Comparison of ENCODE assay signal across 1 cellular context in the genomic region with DNA sequence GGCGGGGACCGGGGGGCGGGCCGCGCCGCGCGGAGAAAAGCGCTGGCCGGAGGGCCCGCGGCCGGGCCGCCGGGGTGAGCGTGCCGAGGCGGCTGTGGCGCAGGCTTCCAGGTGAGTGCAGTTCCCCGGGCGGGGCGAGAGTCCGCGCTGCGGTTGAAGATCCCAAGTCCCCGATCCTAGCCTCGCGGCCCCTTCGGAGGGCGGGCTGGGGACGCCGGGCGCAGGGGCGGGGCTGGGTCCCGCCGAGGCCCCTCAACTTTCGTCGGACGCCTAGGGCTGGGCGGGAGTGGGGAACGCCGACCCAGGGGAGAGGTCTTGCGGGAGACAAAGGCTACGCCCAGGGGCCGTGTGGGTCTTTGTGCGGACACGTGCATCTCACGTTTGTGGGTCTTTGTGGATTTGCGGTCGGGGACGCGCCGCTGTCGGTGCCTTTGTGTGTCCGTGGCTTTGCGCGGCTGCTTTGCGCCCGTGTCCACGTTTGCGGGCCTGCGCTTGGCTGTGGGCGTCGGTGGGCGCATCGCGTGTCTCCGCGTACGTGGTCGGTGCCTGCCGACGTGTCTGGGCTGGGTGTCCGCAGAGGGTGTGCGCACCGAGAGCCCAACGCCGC.
A peak's percentile ranks its signal among the peaks of the same experiment; 100 is the strongest.
TF ChIP-seq lines count a peak whose summit lies in the region.

A gene with protein sequence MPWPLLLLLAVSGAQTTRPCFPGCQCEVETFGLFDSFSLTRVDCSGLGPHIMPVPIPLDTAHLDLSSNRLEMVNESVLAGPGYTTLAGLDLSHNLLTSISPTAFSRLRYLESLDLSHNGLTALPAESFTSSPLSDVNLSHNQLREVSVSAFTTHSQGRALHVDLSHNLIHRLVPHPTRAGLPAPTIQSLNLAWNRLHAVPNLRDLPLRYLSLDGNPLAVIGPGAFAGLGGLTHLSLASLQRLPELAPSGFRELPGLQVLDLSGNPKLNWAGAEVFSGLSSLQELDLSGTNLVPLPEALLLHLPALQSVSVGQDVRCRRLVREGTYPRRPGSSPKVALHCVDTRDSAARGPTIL (plus strand): TSS at position 63 of the 607 bp plus-strand sequence. CDS start 12,261 bp downstream, outside the sequence.

TF ChIP-seq in HepG2, 621 proteins besides CTCF, POLR2A, EP300 and RAD21 (continued from another document and continues in another):
- TF ChIP-seq PHF8 (CRISPR knock-in tag; IDR thresholded peaks at IDR 0.05) (peak; percentile 63), TSC22D2 (CRISPR knock-in tag; IDR thresholded peaks at IDR 0.05; ENCODE audit: borderline replicate concordance) (no peak), BCL6 (CRISPR knock-in tag; IDR thresholded peaks at IDR 0.05) (no peak), RAD51 (IDR thresholded peaks at IDR 0.05; ENCODE audit: borderline replicate concordance) (no peak), NR2F6 (IDR thresholded peaks at IDR 0.05) (no peak), NR2F6 (CRISPR knock-in tag; IDR thresholded peaks at IDR 0.05) (no peak), ZNF766 (CRISPR knock-in tag; IDR thresholded peaks at IDR 0.05; ENCODE audit: borderline replicate concordance) (no peak), KDM5B (CRISPR knock-in tag; IDR thresholded peaks at IDR 0.05; ENCODE audit: borderline replicate concordance) (peak; percentile 70), SMAD9 (CRISPR knock-in tag; IDR thresholded peaks at IDR 0.05) (0 out of 2 replicates have a peak, but pooled peaks have one; percentile 37), ZNF34 (CRISPR knock-in tag; IDR thresholded peaks at IDR 0.05; ENCODE audit: borderline replicate concordance) (no peak), ZNF670 (CRISPR knock-in tag; IDR thresholded peaks at IDR 0.05; ENCODE audit: borderline replicate concordance) (no peak; the same call in 1 of the 2 replicates), HCFC1 (IDR thresholded peaks at IDR 0.05; ENCODE audit: low read depth, low read length) (no peak), IKZF4 (CRISPR knock-in tag; IDR thresholded peaks at IDR 0.05; ENCODE audit: borderline replicate concordance, low read depth, not compliant biosample characterization) (peak; percentile 44), MTA1 (CRISPR knock-in tag; IDR thresholded peaks at IDR 0.05; ENCODE audit: borderline replicate concordance) (no peak), SRSF9 (IDR thresholded peaks at IDR 0.05; ENCODE audit: borderline replicate concordance, insufficient read depth, low read depth, low read length, poor library complexity, severe bottlenecking) (no peak), ZNF251 (CRISPR knock-in tag; IDR thresholded peaks at IDR 0.05) (no peak), SMARCE1 (IDR thresholded peaks at IDR 0.05; ENCODE audit: borderline replicate concordance) (no peak), KAT2B (IDR thresholded peaks at IDR 0.05; ENCODE audit: borderline replicate concordance, low read depth, low read length) (no peak), PCBP2 (optimal IDR thresholded peaks at IDR 0.05; ENCODE audit: low read depth, low read length, poor library complexity, severe bottlenecking) (no peak), ZNF431 (CRISPR knock-in tag; IDR thresholded peaks at IDR 0.05; ENCODE audit: borderline replicate concordance, low read depth) (no peak), HNRNPLL (IDR thresholded peaks at IDR 0.05; ENCODE audit: low read depth, low read length, poor library complexity, severe bottlenecking) (no peak), ZNF569 (CRISPR knock-in tag; IDR thresholded peaks at IDR 0.05; ENCODE audit: borderline replicate concordance) (no peak), ZNF883 (CRISPR knock-in tag; IDR thresholded peaks at IDR 0.05; ENCODE audit: not compliant biosample characterization) (no peak)
- TF ChIP-seq, protein P1, sequence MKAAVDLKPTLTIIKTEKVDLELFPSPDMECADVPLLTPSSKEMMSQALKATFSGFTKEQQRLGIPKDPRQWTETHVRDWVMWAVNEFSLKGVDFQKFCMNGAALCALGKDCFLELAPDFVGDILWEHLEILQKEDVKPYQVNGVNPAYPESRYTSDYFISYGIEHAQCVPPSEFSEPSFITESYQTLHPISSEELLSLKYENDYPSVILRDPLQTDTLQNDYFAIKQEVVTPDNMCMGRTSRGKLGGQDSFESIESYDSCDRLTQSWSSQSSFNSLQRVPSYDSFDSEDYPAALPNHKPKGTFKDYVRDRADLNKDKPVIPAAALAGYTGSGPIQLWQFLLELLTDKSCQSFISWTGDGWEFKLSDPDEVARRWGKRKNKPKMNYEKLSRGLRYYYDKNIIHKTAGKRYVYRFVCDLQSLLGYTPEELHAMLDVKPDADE (CRISPR knock-in tag; IDR thresholded peaks at IDR 0.05): no peak
- TF ChIP-seq, protein P2, sequence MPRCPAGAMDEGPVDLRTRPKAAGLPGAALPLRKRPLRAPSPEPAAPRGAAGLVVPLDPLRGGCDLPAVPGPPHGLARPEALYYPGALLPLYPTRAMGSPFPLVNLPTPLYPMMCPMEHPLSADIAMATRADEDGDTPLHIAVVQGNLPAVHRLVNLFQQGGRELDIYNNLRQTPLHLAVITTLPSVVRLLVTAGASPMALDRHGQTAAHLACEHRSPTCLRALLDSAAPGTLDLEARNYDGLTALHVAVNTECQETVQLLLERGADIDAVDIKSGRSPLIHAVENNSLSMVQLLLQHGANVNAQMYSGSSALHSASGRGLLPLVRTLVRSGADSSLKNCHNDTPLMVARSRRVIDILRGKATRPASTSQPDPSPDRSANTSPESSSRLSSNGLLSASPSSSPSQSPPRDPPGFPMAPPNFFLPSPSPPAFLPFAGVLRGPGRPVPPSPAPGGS (CRISPR knock-in tag; IDR thresholded peaks at IDR 0.05): 0 out of 2 replicates have a peak, but pooled peaks have one; percentile 31
- TF ChIP-seq, protein P3, sequence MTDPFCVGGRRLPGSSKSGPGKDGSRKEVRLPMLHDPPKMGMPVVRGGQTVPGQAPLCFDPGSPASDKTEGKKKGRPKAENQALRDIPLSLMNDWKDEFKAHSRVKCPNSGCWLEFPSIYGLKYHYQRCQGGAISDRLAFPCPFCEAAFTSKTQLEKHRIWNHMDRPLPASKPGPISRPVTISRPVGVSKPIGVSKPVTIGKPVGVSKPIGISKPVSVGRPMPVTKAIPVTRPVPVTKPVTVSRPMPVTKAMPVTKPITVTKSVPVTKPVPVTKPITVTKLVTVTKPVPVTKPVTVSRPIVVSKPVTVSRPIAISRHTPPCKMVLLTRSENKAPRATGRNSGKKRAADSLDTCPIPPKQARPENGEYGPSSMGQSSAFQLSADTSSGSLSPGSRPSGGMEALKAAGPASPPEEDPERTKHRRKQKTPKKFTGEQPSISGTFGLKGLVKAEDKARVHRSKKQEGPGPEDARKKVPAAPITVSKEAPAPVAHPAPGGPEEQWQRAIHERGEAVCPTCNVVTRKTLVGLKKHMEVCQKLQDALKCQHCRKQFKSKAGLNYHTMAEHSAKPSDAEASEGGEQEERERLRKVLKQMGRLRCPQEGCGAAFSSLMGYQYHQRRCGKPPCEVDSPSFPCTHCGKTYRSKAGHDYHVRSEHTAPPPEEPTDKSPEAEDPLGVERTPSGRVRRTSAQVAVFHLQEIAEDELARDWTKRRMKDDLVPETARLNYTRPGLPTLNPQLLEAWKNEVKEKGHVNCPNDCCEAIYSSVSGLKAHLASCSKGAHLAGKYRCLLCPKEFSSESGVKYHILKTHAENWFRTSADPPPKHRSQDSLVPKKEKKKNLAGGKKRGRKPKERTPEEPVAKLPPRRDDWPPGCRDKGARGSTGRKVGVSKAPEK (CRISPR knock-in tag; IDR thresholded peaks at IDR 0.05; ENCODE audit: borderline replicate concordance): no peak
- TF ChIP-seq, protein P4, sequence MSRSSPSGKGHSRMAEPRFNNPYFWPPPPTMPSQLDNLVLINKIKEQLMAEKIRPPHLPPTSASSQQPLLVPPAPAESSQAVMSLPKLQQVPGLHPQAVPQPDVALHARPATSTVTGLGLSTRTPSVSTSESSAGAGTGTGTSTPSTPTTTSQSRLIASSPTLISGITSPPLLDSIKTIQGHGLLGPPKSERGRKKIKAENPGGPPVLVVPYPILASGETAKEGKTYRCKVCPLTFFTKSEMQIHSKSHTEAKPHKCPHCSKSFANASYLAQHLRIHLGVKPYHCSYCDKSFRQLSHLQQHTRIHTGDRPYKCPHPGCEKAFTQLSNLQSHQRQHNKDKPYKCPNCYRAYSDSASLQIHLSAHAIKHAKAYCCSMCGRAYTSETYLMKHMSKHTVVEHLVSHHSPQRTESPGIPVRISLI (CRISPR knock-in tag; IDR thresholded peaks at IDR 0.05; ENCODE audit: borderline replicate concordance): no peak
- TF ChIP-seq, protein P5, sequence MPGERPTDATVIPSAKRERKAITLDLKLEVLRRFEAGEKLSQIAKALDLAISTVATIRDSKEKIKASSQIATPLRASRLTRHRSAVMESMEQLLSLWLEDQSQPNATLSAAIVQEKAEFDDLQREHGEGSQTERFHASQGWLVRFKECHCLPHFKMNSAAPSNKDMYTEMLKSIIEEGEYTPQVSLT (CRISPR knock-in tag; IDR thresholded peaks at IDR 0.05; ENCODE audit: borderline replicate concordance, low read depth): no peak
- TF ChIP-seq, protein P6, sequence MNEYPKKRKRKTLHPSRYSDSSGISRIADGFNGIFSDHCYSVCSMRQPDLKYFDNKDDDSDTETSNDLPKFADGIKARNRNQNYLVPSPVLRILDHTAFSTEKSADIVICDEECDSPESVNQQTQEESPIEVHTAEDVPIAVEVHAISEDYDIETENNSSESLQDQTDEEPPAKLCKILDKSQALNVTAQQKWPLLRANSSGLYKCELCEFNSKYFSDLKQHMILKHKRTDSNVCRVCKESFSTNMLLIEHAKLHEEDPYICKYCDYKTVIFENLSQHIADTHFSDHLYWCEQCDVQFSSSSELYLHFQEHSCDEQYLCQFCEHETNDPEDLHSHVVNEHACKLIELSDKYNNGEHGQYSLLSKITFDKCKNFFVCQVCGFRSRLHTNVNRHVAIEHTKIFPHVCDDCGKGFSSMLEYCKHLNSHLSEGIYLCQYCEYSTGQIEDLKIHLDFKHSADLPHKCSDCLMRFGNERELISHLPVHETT (CRISPR knock-in tag; conservative IDR thresholded peaks at IDR 0.05): no peak
- TF ChIP-seq, protein P7, sequence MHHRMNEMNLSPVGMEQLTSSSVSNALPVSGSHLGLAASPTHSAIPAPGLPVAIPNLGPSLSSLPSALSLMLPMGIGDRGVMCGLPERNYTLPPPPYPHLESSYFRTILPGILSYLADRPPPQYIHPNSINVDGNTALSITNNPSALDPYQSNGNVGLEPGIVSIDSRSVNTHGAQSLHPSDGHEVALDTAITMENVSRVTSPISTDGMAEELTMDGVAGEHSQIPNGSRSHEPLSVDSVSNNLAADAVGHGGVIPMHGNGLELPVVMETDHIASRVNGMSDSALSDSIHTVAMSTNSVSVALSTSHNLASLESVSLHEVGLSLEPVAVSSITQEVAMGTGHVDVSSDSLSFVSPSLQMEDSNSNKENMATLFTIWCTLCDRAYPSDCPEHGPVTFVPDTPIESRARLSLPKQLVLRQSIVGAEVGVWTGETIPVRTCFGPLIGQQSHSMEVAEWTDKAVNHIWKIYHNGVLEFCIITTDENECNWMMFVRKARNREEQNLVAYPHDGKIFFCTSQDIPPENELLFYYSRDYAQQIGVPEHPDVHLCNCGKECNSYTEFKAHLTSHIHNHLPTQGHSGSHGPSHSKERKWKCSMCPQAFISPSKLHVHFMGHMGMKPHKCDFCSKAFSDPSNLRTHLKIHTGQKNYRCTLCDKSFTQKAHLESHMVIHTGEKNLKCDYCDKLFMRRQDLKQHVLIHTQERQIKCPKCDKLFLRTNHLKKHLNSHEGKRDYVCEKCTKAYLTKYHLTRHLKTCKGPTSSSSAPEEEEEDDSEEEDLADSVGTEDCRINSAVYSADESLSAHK (CRISPR knock-in tag; IDR thresholded peaks at IDR 0.05; ENCODE audit: borderline replicate concordance): no peak
- TF ChIP-seq, protein P8, sequence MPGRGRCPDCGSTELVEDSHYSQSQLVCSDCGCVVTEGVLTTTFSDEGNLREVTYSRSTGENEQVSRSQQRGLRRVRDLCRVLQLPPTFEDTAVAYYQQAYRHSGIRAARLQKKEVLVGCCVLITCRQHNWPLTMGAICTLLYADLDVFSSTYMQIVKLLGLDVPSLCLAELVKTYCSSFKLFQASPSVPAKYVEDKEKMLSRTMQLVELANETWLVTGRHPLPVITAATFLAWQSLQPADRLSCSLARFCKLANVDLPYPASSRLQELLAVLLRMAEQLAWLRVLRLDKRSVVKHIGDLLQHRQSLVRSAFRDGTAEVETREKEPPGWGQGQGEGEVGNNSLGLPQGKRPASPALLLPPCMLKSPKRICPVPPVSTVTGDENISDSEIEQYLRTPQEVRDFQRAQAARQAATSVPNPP (CRISPR knock-in tag; IDR thresholded peaks at IDR 0.05): no peak
- TF ChIP-seq, protein P9, sequence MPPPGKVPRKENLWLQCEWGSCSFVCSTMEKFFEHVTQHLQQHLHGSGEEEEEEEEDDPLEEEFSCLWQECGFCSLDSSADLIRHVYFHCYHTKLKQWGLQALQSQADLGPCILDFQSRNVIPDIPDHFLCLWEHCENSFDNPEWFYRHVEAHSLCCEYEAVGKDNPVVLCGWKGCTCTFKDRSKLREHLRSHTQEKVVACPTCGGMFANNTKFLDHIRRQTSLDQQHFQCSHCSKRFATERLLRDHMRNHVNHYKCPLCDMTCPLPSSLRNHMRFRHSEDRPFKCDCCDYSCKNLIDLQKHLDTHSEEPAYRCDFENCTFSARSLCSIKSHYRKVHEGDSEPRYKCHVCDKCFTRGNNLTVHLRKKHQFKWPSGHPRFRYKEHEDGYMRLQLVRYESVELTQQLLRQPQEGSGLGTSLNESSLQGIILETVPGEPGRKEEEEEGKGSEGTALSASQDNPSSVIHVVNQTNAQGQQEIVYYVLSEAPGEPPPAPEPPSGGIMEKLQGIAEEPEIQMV (CRISPR knock-in tag; IDR thresholded peaks at IDR 0.05; ENCODE audit: low read depth): no peak; the same call in 1 of the 2 replicates
- TF ChIP-seq, protein P10, sequence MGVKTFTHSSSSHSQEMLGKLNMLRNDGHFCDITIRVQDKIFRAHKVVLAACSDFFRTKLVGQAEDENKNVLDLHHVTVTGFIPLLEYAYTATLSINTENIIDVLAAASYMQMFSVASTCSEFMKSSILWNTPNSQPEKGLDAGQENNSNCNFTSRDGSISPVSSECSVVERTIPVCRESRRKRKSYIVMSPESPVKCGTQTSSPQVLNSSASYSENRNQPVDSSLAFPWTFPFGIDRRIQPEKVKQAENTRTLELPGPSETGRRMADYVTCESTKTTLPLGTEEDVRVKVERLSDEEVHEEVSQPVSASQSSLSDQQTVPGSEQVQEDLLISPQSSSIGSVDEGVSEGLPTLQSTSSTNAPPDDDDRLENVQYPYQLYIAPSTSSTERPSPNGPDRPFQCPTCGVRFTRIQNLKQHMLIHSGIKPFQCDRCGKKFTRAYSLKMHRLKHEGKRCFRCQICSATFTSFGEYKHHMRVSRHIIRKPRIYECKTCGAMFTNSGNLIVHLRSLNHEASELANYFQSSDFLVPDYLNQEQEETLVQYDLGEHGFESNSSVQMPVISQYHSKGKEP (CRISPR knock-in tag; IDR thresholded peaks at IDR 0.05): no peak
